1 cellular context compared by ENCODE assay signal in genomic region chr11:13304655-13305340, GRCh38.
TF ChIP-seq lines count a peak whose summit lies in the region.

No MANE protein-coding gene starts in this region.

TF ChIP-seq in GM12878, 131 proteins besides CTCF, POLR2A, EP300 and RAD21:
- TF ChIP-seq ZBTB4 (CRISPR knock-in tag; IDR thresholded peaks at IDR 0.05) = no peak
- no peak for TF ChIP-seq JUNB (IDR thresholded peaks at IDR 0.05)
- TF ChIP-seq SMAD5 (IDR thresholded peaks at IDR 0.05; ENCODE audit: low read depth) = no peak
- TF ChIP-seq IRF5 (IDR thresholded peaks at IDR 0.05; ENCODE audit: borderline replicate concordance) = no peak
- TF ChIP-seq BCL11A (IDR thresholded peaks at IDR 0.05; ENCODE audit: low read depth, low read length) = no peak
- no peak for TF ChIP-seq PKNOX1 (IDR thresholded peaks at IDR 0.05)
- TF ChIP-seq REST (IDR thresholded peaks at IDR 0.05; ENCODE audit: low read depth, low read length) = no peak
- no peak for TF ChIP-seq STAT3 (IDR thresholded peaks at IDR 0.05; ENCODE audit: low read depth, low read length)
- TF ChIP-seq LARP7 (IDR thresholded peaks at IDR 0.05) = no peak
- no peak for TF ChIP-seq IRF4 (IDR thresholded peaks at IDR 0.05; ENCODE audit: low read depth, low read length)
- no peak for TF ChIP-seq STAT1 (conservative IDR thresholded peaks at IDR 0.05)
- TF ChIP-seq ZNF24 (IDR thresholded peaks at IDR 0.05) = no peak
- TF ChIP-seq MXI1 (IDR thresholded peaks at IDR 0.05; ENCODE audit: low read depth, low read length) = no peak
- no peak for TF ChIP-seq ASH2L (IDR thresholded peaks at IDR 0.05; ENCODE audit: borderline replicate concordance, low read depth)
- TF ChIP-seq CEBPZ (IDR thresholded peaks at IDR 0.05; ENCODE audit: low read depth, low read length) = no peak
- no peak for TF ChIP-seq GABPA (IDR thresholded peaks at IDR 0.05; ENCODE audit: low read depth)
